Comparison of ENCODE assay signal across 9 cellular contexts in the genomic region with DNA sequence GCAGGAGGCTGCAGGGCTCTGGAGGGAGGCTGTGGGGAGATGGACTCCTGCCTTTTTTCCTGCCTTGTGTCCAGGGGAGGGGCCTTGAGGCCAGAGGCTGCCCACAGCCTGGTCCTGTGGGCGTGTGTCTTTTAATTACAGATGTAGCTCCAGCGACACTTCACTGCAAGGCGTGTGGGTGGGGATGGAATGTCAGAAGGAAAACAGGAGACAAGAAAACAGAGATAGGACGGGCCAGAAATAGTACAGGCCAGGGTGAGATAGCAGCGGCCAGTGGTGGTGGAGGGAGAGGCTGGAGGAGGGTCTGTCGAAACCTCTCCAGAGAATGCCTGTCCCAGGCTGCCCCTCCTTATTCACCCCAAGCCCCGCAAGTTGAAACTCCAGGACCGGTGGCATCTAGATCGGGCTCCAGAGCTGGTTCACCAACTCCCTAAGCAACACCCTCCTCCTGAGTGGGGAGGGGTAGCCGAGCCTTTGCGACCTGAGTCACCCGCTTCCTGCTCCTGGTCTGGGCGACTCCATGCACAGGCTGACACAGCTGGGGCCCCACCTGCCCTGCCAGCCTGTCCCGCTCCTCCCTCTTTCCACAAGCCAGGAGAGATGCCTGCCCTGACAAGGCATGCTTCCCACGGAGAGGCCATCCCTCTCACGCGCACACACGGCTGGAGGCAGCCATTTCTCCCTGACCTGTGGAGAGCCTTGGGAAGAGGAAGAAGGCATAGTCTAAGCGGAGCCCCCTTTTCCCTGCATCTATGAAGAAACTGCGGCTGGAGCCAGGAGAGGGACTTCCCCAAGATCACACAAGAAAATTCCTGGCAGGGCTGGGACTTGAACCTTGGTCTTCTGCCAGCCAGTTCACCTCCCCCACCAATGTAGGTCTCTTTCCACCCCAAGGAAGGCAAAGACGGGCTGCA. TPM values are rescaled to one million over a fixed set of nuclear protein-coding genes. Genes with fewer than 3 reads are reported as not detected.
DNase-seq lines count a peak whose midpoint lies in the region; ATAC-seq, FAIRE-seq and TF ChIP-seq lines count a peak whose summit lies in the region.
"Had no signal": no experiment of that assay in that cellular context is flagged by ENCODE, and none has a peak within 500 bp of the region (broad histone marks: within the 10 kb centered on the region; RNA-seq: fewer than 3 reads in every experiment).

No MANE protein-coding gene starts in this region.

- TF ChIP-seq CTCF in left lung (IDR thresholded peaks at IDR 0.05), result no peak
- TF ChIP-seq CTCF in endothelial cell (IDR thresholded peaks at IDR 0.05; ENCODE audit: unreplicated experiment), result no peak

- H3K4me3 Mint-ChIP-seq in activated CD4-positive, alpha-beta T cell treated with anti-CD3 and anti-CD28 coated beads for 36 hours, result no peak overlapping the region
- H3K4me3 Mint-ChIP-seq in endothelial cell (ENCODE audit: unreplicated experiment), result no peak overlapping the region
- H3K4me3 Mint-ChIP-seq: B cell had no signal

- no peak overlapping the region for H3K4me3 ChIP-seq in left lung

- peaks cover 3% of the 10 kb centered on the region for H3K27me3 Mint-ChIP-seq in activated CD4-positive, alpha-beta T cell treated with anti-CD3 and anti-CD28 coated beads for 36 hours
- H3K27me3 Mint-ChIP-seq in endothelial cell (ENCODE audit: unreplicated experiment), result peaks cover 4% of the 10 kb centered on the region
- H3K27me3 Mint-ChIP-seq: B cell had no signal

- no peaks in the 10 kb centered on the region for H3K36me3 Mint-ChIP-seq in activated CD4-positive, alpha-beta T cell treated with anti-CD3 and anti-CD28 coated beads for 36 hours (ENCODE audit: low read depth)
- no peaks in the 10 kb centered on the region for H3K36me3 Mint-ChIP-seq in endothelial cell (ENCODE audit: low read depth, unreplicated experiment)

- peak; percentile 84 for ATAC-seq in activated CD4-positive, alpha-beta T cell treated with anti-CD3 and anti-CD28 coated beads for 36 hours
- peak; percentile 90 for ATAC-seq in left lung
- ATAC-seq in HG02642 (IDR thresholded peaks at IDR 0.05; ENCODE audit: poor library complexity, unreplicated experiment), result no peak

- H3K27me3 ChIP-seq in left lung, result no peaks in the 10 kb centered on the region

- CTCF ChIA-PET in activated CD4-positive, alpha-beta T cell treated with anti-CD3 and anti-CD28 coated beads for 36 hours (lab: Charles Lee), result interaction anchor here (0.6 to 1.2 kb wide), 4 partner anchors 9 to 339 kb away, joined by 3 to 5 read pairs (median 4); no protein-coding TSS in a partner anchor

- H3K4me1 Mint-ChIP-seq in activated CD4-positive, alpha-beta T cell treated with anti-CD3 and anti-CD28 coated beads for 36 hours, result peaks cover 10% of the 10 kb centered on the region
- peaks cover 25% of the 10 kb centered on the region for H3K4me1 Mint-ChIP-seq in endothelial cell (ENCODE audit: unreplicated experiment)

- FAIRE-seq in urothelium cell line (lab: Jason Lieb, UNC), result peak; percentile 88

- H3K9me3 Mint-ChIP-seq in activated CD4-positive, alpha-beta T cell treated with anti-CD3 and anti-CD28 coated beads for 36 hours (ENCODE audit: low read depth), result no peaks in the 10 kb centered on the region
- no peaks in the 10 kb centered on the region for H3K9me3 Mint-ChIP-seq in endothelial cell (ENCODE audit: unreplicated experiment)

- H3K36me3 ChIP-seq in left lung, result no peaks in the 10 kb centered on the region

- no peaks in the 10 kb centered on the region for H3K9me3 ChIP-seq in left lung

- H3K4me1 ChIP-seq in left lung, result peaks cover 16 to 20% of the 10 kb centered on the region in 2 donors

- H3K27ac Mint-ChIP-seq in activated CD4-positive, alpha-beta T cell treated with anti-CD3 and anti-CD28 coated beads for 36 hours, result no peak overlapping the region
- H3K27ac Mint-ChIP-seq in endothelial cell (ENCODE audit: unreplicated experiment), result no peak overlapping the region
- H3K27ac Mint-ChIP-seq: B cell had no signal

- peak overlapping the region; percentile 68 to 72 for H3K27ac ChIP-seq in left lung

- intact Hi-C loops in activated CD4-positive, alpha-beta T cell treated with anti-CD3 and anti-CD28 coated beads for 36 hours (cut with DNase I, micrococcal nuclease), result no loop called here
- intact Hi-C loops in left lung (cut with DNase I), result no loop called here

- POLR2A ChIA-PET in activated CD4-positive, alpha-beta T cell treated with anti-CD3 and anti-CD28 coated beads for 36 hours (lab: Charles Lee), result no interaction called here

- DNase-seq in activated CD4-positive, alpha-beta T cell treated with anti-CD3 and anti-CD28 coated beads for 36 hours, result peak; percentile 53
- DNase-seq in activated CD4-positive, alpha-beta T cell treated with anti-CD3 and anti-CD28 coated beads, Interleukin-2, amount 50 U/mL, for 48 hours, result no peak
- DNase-seq in brain pericyte (ENCODE audit: low read depth, low spot score) (peak; percentile 41), left lung (peak; percentile 72 to 87), urothelium cell line (ENCODE audit: low spot score) (peak; percentile 83), endothelial cell (ENCODE audit: low spot score) (no peak), occipital lobe (lab: John Stamatoyannopoulos, UW) (no peak)

RNA-seq across cellular contexts. Expression of gene JUP, which starts 6.6 kb away (rescaled TPM):
- total RNA-seq in activated CD4-positive, alpha-beta T cell treated with anti-CD3 and anti-CD28 coated beads for 36 hours, result under 1 TPM; 0.34 to 0.54 TPM
- total RNA-seq in left lung (100 to 1,000 TPM in 1 of 2 donors, 10 to 100 TPM in 1; 94.2 to 148 TPM), endothelial cell (ENCODE audit: unreplicated experiment) (330 TPM), occipital lobe (37.4 TPM)

RNA-seq across cellular contexts. Expression of gene P3H4, which starts 18.7 kb away (rescaled TPM):
- total RNA-seq in activated CD4-positive, alpha-beta T cell treated with anti-CD3 and anti-CD28 coated beads for 36 hours, result 1 to 10 TPM; 1.5 to 2.0 TPM
- total RNA-seq in left lung (10 to 100 TPM; 19.1 to 27.8 TPM), endothelial cell (ENCODE audit: unreplicated experiment) (22.6 TPM), occipital lobe (10.3 TPM)

RNA-seq across cellular contexts. Expression of gene FKBP10, which starts 19.7 kb away (rescaled TPM):
- under 1 TPM; 0.39 to 0.42 TPM for total RNA-seq in activated CD4-positive, alpha-beta T cell treated with anti-CD3 and anti-CD28 coated beads for 36 hours
- total RNA-seq in left lung, result 100 to 1,000 TPM in 1 of 2 donors, 10 to 100 TPM in 1; 82.1 to 129 TPM
- total RNA-seq in endothelial cell (ENCODE audit: unreplicated experiment), result 167 TPM
- total RNA-seq in occipital lobe, result 11.2 TPM

RNA-seq across cellular contexts. Expression of gene NT5C3B, which starts 42.9 kb away (rescaled TPM):
- total RNA-seq in activated CD4-positive, alpha-beta T cell treated with anti-CD3 and anti-CD28 coated beads for 36 hours, result 10 to 100 TPM; 37.5 to 46.9 TPM
- 10 to 100 TPM; 30.6 to 34.7 TPM for total RNA-seq in left lung
- total RNA-seq in endothelial cell (ENCODE audit: unreplicated experiment), result 79.9 TPM
- 85.8 TPM for total RNA-seq in occipital lobe

RNA-seq across cellular contexts. Expression of gene KLHL10, which starts 44.5 kb away (rescaled TPM):
- total RNA-seq in activated CD4-positive, alpha-beta T cell treated with anti-CD3 and anti-CD28 coated beads for 36 hours, result under 1 TPM; 0.19 to 0.21 TPM
- total RNA-seq in left lung (not detected), endothelial cell (ENCODE audit: unreplicated experiment) (not detected), occipital lobe (not detected)

Comparison
In these comparisons a context has a peak if more than half of its experiments do, and no peak if none do; other contexts are left out.
1. DNase-seq: peak in activated CD4-positive, alpha-beta T cell treated with anti-CD3 and anti-CD28 coated beads for 36 hours (single experiment), brain pericyte (single experiment), left lung (2 of 2) and urothelium cell line (single experiment); none in activated CD4-positive, alpha-beta T cell treated with anti-CD3 and anti-CD28 coated beads, Interleukin-2, amount 50 U/mL, for 48 hours (0 of 2), endothelial cell (single experiment) and occipital lobe (single experiment).
2. RNA of gene JUP, which starts 6.6 kb away (total RNA-seq): 330 TPM in endothelial cell (single experiment), 94.2 to 148 TPM in left lung and 37.4 TPM in occipital lobe (single experiment); 0.34 to 0.54 TPM in activated CD4-positive, alpha-beta T cell treated with anti-CD3 and anti-CD28 coated beads for 36 hours; every median in the first group is over 10 times any median in the second.